13 cellular contexts compared by ENCODE assay signal in genomic region chr7:471191-471865, GRCh38. TPM values are rescaled to one million over a fixed set of nuclear protein-coding genes. Genes with fewer than 3 reads are reported as not detected.
DNase-seq lines count a peak whose midpoint lies in the region; ATAC-seq and TF ChIP-seq lines count a peak whose summit lies in the region.
"Had no signal": no experiment of that assay in that cellular context is flagged by ENCODE, and none has a peak within 500 bp of the region (broad histone marks: within the 10 kb centered on the region; RNA-seq: fewer than 3 reads in every experiment).

No MANE protein-coding gene starts in this region.

- no peaks in the 10 kb centered on the region for H3K36me3 ChIP-seq in heart left ventricle
- no peaks in the 10 kb centered on the region for H3K36me3 ChIP-seq in ovary
- no peaks in the 10 kb centered on the region for H3K36me3 ChIP-seq in vagina

- peak overlapping the region in 9 of 12 donors; percentile 11 to 63 (median 38) for H3K27ac ChIP-seq in heart left ventricle
- no peak overlapping the region for H3K27ac ChIP-seq in foreskin keratinocyte
- peak overlapping the region; percentile 27 to 60 for H3K27ac ChIP-seq in ovary
- H3K27ac ChIP-seq in vagina: peak overlapping the region; percentile 75

- DNase-seq in heart left ventricle: peak in 2 of 5 donors; percentile 4 to 28
- no peak for DNase-seq in cardiac septum (ENCODE audit: low spot score)
- no peak for DNase-seq in foreskin keratinocyte
- DNase-seq in ovary: peak in 2 of 5 donors; percentile 15 to 38
- no peak for DNase-seq in vagina (ENCODE audit: extremely low spot score in 2 of 2)
- DNase-seq in superior temporal gyrus (ENCODE audit: extremely low spot score): no peak
- no peak for DNase-seq in AG08395 (ENCODE audit: low spot score)
- DNase-seq in NCI-H1930 (lab: John Stamatoyannopoulos, UW): no peak
- DNase-seq: activated CD4-positive, alpha-beta T cell treated with anti-CD3 and anti-CD28 coated beads, Interleukin-2, amount 10 ng/mL, durations not matched to agents 7 days and 5 days; cerebellar nuclear complex; MM.1S; stimulated activated CD4-positive, alpha-beta T cell treated with anti-CD3 and anti-CD28 coated beads, Interleukin-15, amount 100 ng/mL, for 24 hours had no signal

- 63 to 76% (median 71%) methylated on average over 13 to 20 of the region's 21 CpGs for WGBS in heart left ventricle, 4 donors
- WGBS in ovary, 3 donors: 65 to 73% (median 72%) methylated on average over 19 to 20 of the region's 21 CpGs

- ATAC-seq in heart left ventricle: no peak
- peak; percentile 13 for ATAC-seq in foreskin keratinocyte

- TF ChIP-seq POLR2A in heart left ventricle (IDR thresholded peaks at IDR 0.05): no peak
- TF ChIP-seq POLR2A in ovary (IDR thresholded peaks at IDR 0.05): no peak
- no peak for TF ChIP-seq POLR2A in vagina (IDR thresholded peaks at IDR 0.05)

- intact Hi-C loops in heart left ventricle (cut with DNase I): no loop called here
- intact Hi-C loops in cardiac septum (cut with DNase I): no loop called here
- intact Hi-C loops in ovary (cut with DNase I): no loop called here
- intact Hi-C loops in vagina (cut with DNase I): no loop called here

- TF ChIP-seq CTCF in heart left ventricle (IDR thresholded peaks at IDR 0.05) (no peak), foreskin keratinocyte (conservative IDR thresholded peaks at IDR 0.05) (no peak), ovary (IDR thresholded peaks at IDR 0.05) (no peak), vagina (IDR thresholded peaks at IDR 0.05) (no peak)

- H3K4me1 ChIP-seq in heart left ventricle: peaks cover 0 to 27% (median 12%) of the 10 kb centered on the region in 12 donors
- H3K4me1 ChIP-seq in foreskin keratinocyte: peaks cover 3% of the 10 kb centered on the region
- peaks cover 8% of the 10 kb centered on the region for H3K4me1 ChIP-seq in ovary (ENCODE audit: insufficient read depth)
- H3K4me1 ChIP-seq in vagina: peaks cover 23% of the 10 kb centered on the region

- H3K4me3 ChIP-seq in heart left ventricle (no peak overlapping the region), ovary (no peak overlapping the region), vagina (no peak overlapping the region)

- peaks cover 0 to 10% (median 5%) of the 10 kb centered on the region in 12 donors for H3K9me3 ChIP-seq in heart left ventricle
- no peaks in the 10 kb centered on the region for H3K9me3 ChIP-seq in ovary
- no peaks in the 10 kb centered on the region for H3K9me3 ChIP-seq in vagina

- TF ChIP-seq EP300 in ovary (IDR thresholded peaks at IDR 0.05): no peak

- H3K27me3 ChIP-seq in heart left ventricle (no peaks in the 10 kb centered on the region), foreskin keratinocyte (no peaks in the 10 kb centered on the region), ovary (no peaks in the 10 kb centered on the region), vagina (no peaks in the 10 kb centered on the region)

RNA-seq across cellular contexts. Expression of gene PDGFA, which starts 48.3 kb away (rescaled TPM):
- total RNA-seq in heart left ventricle (10 to 100 TPM; 19.4 to 50.9 (median 23.3) TPM), cardiac septum (38.9 TPM), foreskin keratinocyte (41.4 and 42.0 TPM in 2 replicates), ovary (10 to 100 TPM in 3 of 7 donors, 1 to 10 TPM in 4; 3.7 to 35.5 (median 9.4) TPM), vagina (31.2 TPM)
- polyA plus RNA-seq in heart left ventricle (10 to 100 TPM; 11.8 to 17.9 TPM), foreskin keratinocyte (21.1 and 22.2 TPM in 2 replicates), ovary (1 to 10 TPM; 4.5 to 8.7 TPM)
- polyA plus RNA-seq: naive thymus-derived CD8-positive, alpha-beta T cell had no signal
